In genomic region chr16:28324235-28324886, GRCh38 we compare ENCODE assay signal across 1 cellular context.
A peak's percentile ranks its signal among the peaks of the same experiment; 100 is the strongest.
TF ChIP-seq lines count a peak whose summit lies in the region.

No MANE protein-coding gene starts in this region.

TF ChIP-seq in HepG2, 621 proteins besides CTCF, POLR2A, EP300 and RAD21 (continued from another document and continues in another):
- TF ChIP-seq ZNF142 (CRISPR knock-in tag; IDR thresholded peaks at IDR 0.05) (no peak), ZFAT (CRISPR knock-in tag; conservative IDR thresholded peaks at IDR 0.05) (no peak), ZNF44 (CRISPR knock-in tag; IDR thresholded peaks at IDR 0.05) (no peak), HMGA1 (CRISPR knock-in tag; conservative IDR thresholded peaks at IDR 0.05) (no peak), IRF2 (CRISPR knock-in tag; IDR thresholded peaks at IDR 0.05) (no peak; the same call in 1 of the 2 replicates), ZNF501 (CRISPR knock-in tag; IDR thresholded peaks at IDR 0.05) (peak; percentile 69), ELF3 (CRISPR knock-in tag; IDR thresholded peaks at IDR 0.05) (peak; percentile 65; the same call in 1 of the 2 replicates), AFF4 (CRISPR knock-in tag; IDR thresholded peaks at IDR 0.05) (no peak), AHDC1 (CRISPR knock-in tag; IDR thresholded peaks at IDR 0.05; ENCODE audit: borderline replicate concordance) (no peak), ZNF766 (CRISPR knock-in tag; IDR thresholded peaks at IDR 0.05; ENCODE audit: borderline replicate concordance) (0 out of 2 replicates have a peak, but pooled peaks have one; percentile 41), KLF9 (CRISPR knock-in tag; IDR thresholded peaks at IDR 0.05; ENCODE audit: low read depth) (no peak), ETV6 (CRISPR knock-in tag; conservative IDR thresholded peaks at IDR 0.05) (no peak), NRL (CRISPR knock-in tag; IDR thresholded peaks at IDR 0.05; ENCODE audit: borderline replicate concordance) (no peak), ZNF136 (CRISPR knock-in tag; IDR thresholded peaks at IDR 0.05; ENCODE audit: low read depth) (no peak), SOX6 (IDR thresholded peaks at IDR 0.05) (no peak), SOX6 (CRISPR knock-in tag; IDR thresholded peaks at IDR 0.05) (0 out of 2 replicates have a peak, but pooled peaks have one; percentile 40), SATB2 (CRISPR knock-in tag; IDR thresholded peaks at IDR 0.05) (no peak), JARID2 (CRISPR knock-in tag; IDR thresholded peaks at IDR 0.05; ENCODE audit: insufficient replicate concordance) (no peak), HDAC2 (CRISPR knock-in tag; IDR thresholded peaks at IDR 0.05) (peak; percentile 69; the same call in 1 of the 2 replicates), PAXIP1 (CRISPR knock-in tag; conservative IDR thresholded peaks at IDR 0.05) (peak; percentile 65), ETV5 (CRISPR knock-in tag; IDR thresholded peaks at IDR 0.05; ENCODE audit: borderline replicate concordance) (peak; percentile 73; the same call in 1 of the 2 replicates), NFIC (IDR thresholded peaks at IDR 0.05; ENCODE audit: low read length) (no peak), HOXA9 (CRISPR knock-in tag; IDR thresholded peaks at IDR 0.05; ENCODE audit: borderline replicate concordance) (no peak), ZNF724P (CRISPR knock-in tag; IDR thresholded peaks at IDR 0.05; ENCODE audit: borderline replicate concordance) (no peak), KDM2A (CRISPR knock-in tag; IDR thresholded peaks at IDR 0.05; ENCODE audit: borderline replicate concordance, low read depth) (peak; percentile 22; the same call in 1 of the 2 replicates), MXI1 (IDR thresholded peaks at IDR 0.05; ENCODE audit: borderline replicate concordance, low read depth, low read length) (peak; percentile 39; the same call in 1 of the 3 replicates)
- TF ChIP-seq, protein P1, sequence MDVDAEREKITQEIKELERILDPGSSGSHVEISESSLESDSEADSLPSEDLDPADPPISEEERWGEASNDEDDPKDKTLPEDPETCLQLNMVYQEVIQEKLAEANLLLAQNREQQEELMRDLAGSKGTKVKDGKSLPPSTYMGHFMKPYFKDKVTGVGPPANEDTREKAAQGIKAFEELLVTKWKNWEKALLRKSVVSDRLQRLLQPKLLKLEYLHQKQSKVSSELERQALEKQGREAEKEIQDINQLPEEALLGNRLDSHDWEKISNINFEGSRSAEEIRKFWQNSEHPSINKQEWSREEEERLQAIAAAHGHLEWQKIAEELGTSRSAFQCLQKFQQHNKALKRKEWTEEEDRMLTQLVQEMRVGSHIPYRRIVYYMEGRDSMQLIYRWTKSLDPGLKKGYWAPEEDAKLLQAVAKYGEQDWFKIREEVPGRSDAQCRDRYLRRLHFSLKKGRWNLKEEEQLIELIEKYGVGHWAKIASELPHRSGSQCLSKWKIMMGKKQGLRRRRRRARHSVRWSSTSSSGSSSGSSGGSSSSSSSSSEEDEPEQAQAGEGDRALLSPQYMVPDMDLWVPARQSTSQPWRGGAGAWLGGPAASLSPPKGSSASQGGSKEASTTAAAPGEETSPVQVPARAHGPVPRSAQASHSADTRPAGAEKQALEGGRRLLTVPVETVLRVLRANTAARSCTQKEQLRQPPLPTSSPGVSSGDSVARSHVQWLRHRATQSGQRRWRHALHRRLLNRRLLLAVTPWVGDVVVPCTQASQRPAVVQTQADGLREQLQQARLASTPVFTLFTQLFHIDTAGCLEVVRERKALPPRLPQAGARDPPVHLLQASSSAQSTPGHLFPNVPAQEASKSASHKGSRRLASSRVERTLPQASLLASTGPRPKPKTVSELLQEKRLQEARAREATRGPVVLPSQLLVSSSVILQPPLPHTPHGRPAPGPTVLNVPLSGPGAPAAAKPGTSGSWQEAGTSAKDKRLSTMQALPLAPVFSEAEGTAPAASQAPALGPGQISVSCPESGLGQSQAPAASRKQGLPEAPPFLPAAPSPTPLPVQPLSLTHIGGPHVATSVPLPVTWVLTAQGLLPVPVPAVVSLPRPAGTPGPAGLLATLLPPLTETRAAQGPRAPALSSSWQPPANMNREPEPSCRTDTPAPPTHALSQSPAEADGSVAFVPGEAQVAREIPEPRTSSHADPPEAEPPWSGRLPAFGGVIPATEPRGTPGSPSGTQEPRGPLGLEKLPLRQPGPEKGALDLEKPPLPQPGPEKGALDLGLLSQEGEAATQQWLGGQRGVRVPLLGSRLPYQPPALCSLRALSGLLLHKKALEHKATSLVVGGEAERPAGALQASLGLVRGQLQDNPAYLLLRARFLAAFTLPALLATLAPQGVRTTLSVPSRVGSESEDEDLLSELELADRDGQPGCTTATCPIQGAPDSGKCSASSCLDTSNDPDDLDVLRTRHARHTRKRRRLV (CRISPR knock-in tag; IDR thresholded peaks at IDR 0.05) = no peak
- TF ChIP-seq, protein P2, sequence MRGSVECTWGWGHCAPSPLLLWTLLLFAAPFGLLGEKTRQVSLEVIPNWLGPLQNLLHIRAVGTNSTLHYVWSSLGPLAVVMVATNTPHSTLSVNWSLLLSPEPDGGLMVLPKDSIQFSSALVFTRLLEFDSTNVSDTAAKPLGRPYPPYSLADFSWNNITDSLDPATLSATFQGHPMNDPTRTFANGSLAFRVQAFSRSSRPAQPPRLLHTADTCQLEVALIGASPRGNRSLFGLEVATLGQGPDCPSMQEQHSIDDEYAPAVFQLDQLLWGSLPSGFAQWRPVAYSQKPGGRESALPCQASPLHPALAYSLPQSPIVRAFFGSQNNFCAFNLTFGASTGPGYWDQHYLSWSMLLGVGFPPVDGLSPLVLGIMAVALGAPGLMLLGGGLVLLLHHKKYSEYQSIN (CRISPR knock-in tag; IDR thresholded peaks at IDR 0.05; ENCODE audit: borderline replicate concordance) = no peak
